15 cellular contexts compared by ENCODE assay signal in genomic region chr4:163251204-163251603, GRCh38.
DNase-seq lines count a peak whose midpoint lies in the region; ATAC-seq and TF ChIP-seq lines count a peak whose summit lies in the region.
"Had no signal": no experiment of that assay in that cellular context is flagged by ENCODE, and none has a peak within 500 bp of the region (broad histone marks: within the 10 kb centered on the region; RNA-seq: fewer than 3 reads in every experiment).

No MANE protein-coding gene starts in this region.

- H3K79me2 ChIP-seq in GM23248 (ENCODE audit: insufficient read depth) = no peaks in the 10 kb centered on the region

- H3K27me3 ChIP-seq in GM23248 (replicated peaks; ENCODE audit: insufficient read depth) (no peaks in the 10 kb centered on the region), gastrocnemius medialis (no peaks in the 10 kb centered on the region)
- H3K27me3 ChIP-seq: sigmoid colon, thyroid gland had no signal

- H3F3A ChIP-seq in GM23248 (ENCODE audit: insufficient read depth) = no peaks in the 10 kb centered on the region

- TF ChIP-seq POLR2A in gastrocnemius medialis (IDR thresholded peaks at IDR 0.05) = no peak

- no peaks in the 10 kb centered on the region for H3K4me1 Mint-ChIP-seq in CD14-positive monocyte
- H3K4me1 Mint-ChIP-seq: B cell, T-cell had no signal

- no peak overlapping the region for H3K9ac ChIP-seq in GM23248

- no peaks in the 10 kb centered on the region for H3K36me3 Mint-ChIP-seq in CD14-positive monocyte
- H3K36me3 Mint-ChIP-seq: T-cell had no signal

- no peaks in the 10 kb centered on the region for H4K20me1 ChIP-seq in GM23248 (ENCODE audit: insufficient read depth)

- H3K4me2 ChIP-seq in GM23248 (ENCODE audit: unreplicated experiment) = no peak overlapping the region

- no peak overlapping the region for H3K27ac ChIP-seq in 22Rv1
- H3K27ac ChIP-seq in GM23248 = no peak overlapping the region
- no peak overlapping the region for H3K27ac ChIP-seq in gastrocnemius medialis
- H3K27ac ChIP-seq: sigmoid colon, thyroid gland had no signal

- H3K36me3 ChIP-seq in GM23248 (ENCODE audit: low read depth) (no peaks in the 10 kb centered on the region), gastrocnemius medialis (no peaks in the 10 kb centered on the region)
- H3K36me3 ChIP-seq: sigmoid colon, thyroid gland had no signal

- H3K4me1 ChIP-seq in GM23248 (ENCODE audit: insufficient read depth) (no peaks in the 10 kb centered on the region), gastrocnemius medialis (no peaks in the 10 kb centered on the region)
- H3K4me1 ChIP-seq: sigmoid colon, thyroid gland had no signal

- H3K9me3 Mint-ChIP-seq in CD14-positive monocyte = peaks cover 4 to 12% (median 7%) of the 10 kb centered on the region in 7 donors

- ATAC-seq in gastrocnemius medialis = no peak
- no peak for ATAC-seq in GM19328 (IDR thresholded peaks at IDR 0.05; ENCODE audit: unreplicated experiment)
- ATAC-seq: T-cell had no signal

- H3K4me3 ChIP-seq in GM23248 (no peak overlapping the region), epithelial cell of esophagus (ENCODE audit: low read length) (no peak overlapping the region), gastrocnemius medialis (no peak overlapping the region)
- H3K4me3 ChIP-seq: sigmoid colon, thyroid gland had no signal

- in situ Hi-C loops in GM23248 (cut with MboI) (no loop called here), gastrocnemius medialis (cut with MboI; ENCODE audit: low sequenced_read_pairs in 4 of 4) (no loop called here)

- peaks cover 0 to 3% (median 0%) of the 10 kb centered on the region in 3 donors for H3K27me3 Mint-ChIP-seq in CD14-positive monocyte (ENCODE audit: low read depth in 3 of 3)

- no peak overlapping the region for H2AFZ ChIP-seq in GM23248

- no peak overlapping the region for H3K4me3 Mint-ChIP-seq in CD14-positive monocyte
- H3K4me3 Mint-ChIP-seq: B cell, T-cell had no signal

- TF ChIP-seq CTCF in 22Rv1 (IDR thresholded peaks at IDR 0.05) = peak; percentile 42
- peak; percentile 43 for TF ChIP-seq CTCF in epithelial cell of esophagus (IDR thresholded peaks at IDR 0.05; ENCODE audit: insufficient read depth, low read depth, low read length, missing control alignments)
- TF ChIP-seq CTCF in CD14-positive monocyte (IDR thresholded peaks at IDR 0.05) = no peak
- no peak for TF ChIP-seq CTCF in gastrocnemius medialis (IDR thresholded peaks at IDR 0.05 in 4 of 5, conservative IDR thresholded peaks at IDR 0.05 in 1 of 5)

- no peaks in the 10 kb centered on the region for H3K9me3 ChIP-seq in GM23248 (ENCODE audit: low read depth)
- H3K9me3 ChIP-seq in gastrocnemius medialis = no peaks in the 10 kb centered on the region
- H3K9me3 ChIP-seq: sigmoid colon, thyroid gland had no signal

- 4 to 11% methylated on average over 2 of the region's 2 CpGs for WGBS in GM23248 (ENCODE audit: low coverage in 1 of 2, low lambda C conversion rate in 2 of 2, missing lambda C conversion rate in 2 of 2), 2 experiments

- intact Hi-C loops in CD14-positive monocyte (cut with micrococcal nuclease) (no loop called here), gastrocnemius medialis (cut with DNase I; ENCODE audit: low total_unique reads) (no loop called here)

- no peaks in the 10 kb centered on the region for H3K9me2 ChIP-seq in GM23248 (ENCODE audit: insufficient read depth)

- DNase-seq in GM23248 (peak; percentile 1), NCI-H69 (lab: John Stamatoyannopoulos, UW) (peak; percentile 6), epithelial cell of esophagus (ENCODE audit: low read depth) (peak; percentile 34), CD14-positive monocyte (ENCODE audit: low spot score) (no peak), gastrocnemius medialis (no peak), LoVo (ENCODE audit: low spot score) (no peak)
- DNase-seq: activated CD4-positive, alpha-beta T cell treated with anti-CD3 and anti-CD28 coated beads for 48 hours; activated effector memory CD4-positive, alpha-beta T cell treated with anti-CD3 and anti-CD28 coated beads, Interleukin-2, amount 50 U/mL, for 16 hours; NCI-H524 treated with DMSO at 0.1 percent for 48 hours; sigmoid colon; T-cell; thyroid gland had no signal

- H3K27ac Mint-ChIP-seq in CD14-positive monocyte = no peak overlapping the region
- H3K27ac Mint-ChIP-seq: B cell, T-cell had no signal

Comparison
In these comparisons a context has a peak if more than half of its experiments do, and no peak if none do; other contexts are left out.
1. CTCF ChIP-seq: peak in 22Rv1 (single experiment) and epithelial cell of esophagus (single experiment); none in CD14-positive monocyte (single experiment) and gastrocnemius medialis (0 of 5).
2. DNase-seq: peak in GM23248 (single experiment), NCI-H69 (single experiment) and epithelial cell of esophagus (single experiment); none in CD14-positive monocyte (single experiment), gastrocnemius medialis (0 of 2) and LoVo (single experiment).